In the genomic region with DNA sequence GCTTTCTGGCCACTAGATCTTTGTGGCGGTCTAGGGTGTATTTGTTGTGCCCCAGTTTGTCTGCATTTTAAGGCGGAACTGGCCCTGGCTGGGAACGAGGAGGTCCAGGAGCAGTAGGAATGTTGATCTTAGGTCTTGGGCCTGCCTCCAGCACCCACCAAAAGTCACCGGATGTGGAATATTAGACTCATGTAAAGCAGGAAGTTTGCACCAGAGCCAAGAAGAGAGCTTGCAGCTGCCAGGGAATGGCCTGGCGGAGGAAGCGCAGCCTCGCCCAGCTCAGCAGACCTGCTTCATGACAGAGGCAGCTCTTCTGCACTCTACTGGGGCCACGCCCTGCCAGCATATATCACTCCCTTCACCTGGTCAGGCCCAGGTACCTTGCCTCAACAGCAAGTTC, we compare ENCODE assay signal across 9 cellular contexts. TPM values are rescaled to one million over a fixed set of nuclear protein-coding genes. Genes with fewer than 3 reads are reported as not detected.
A peak's percentile ranks its signal among the peaks of the same experiment; 100 is the strongest.
DNase-seq lines count a peak whose midpoint lies in the region; ATAC-seq and TF ChIP-seq lines count a peak whose summit lies in the region.
"Had no signal": no experiment of that assay in that cellular context is flagged by ENCODE, and none has a peak within 500 bp of the region (broad histone marks: within the 10 kb centered on the region; RNA-seq: fewer than 3 reads in every experiment).

No MANE protein-coding gene starts in this region.

- H3F3A ChIP-seq in SK-N-SH (replicated peaks; ENCODE audit: insufficient read depth): no peaks in the 10 kb centered on the region

- in situ Hi-C loops in ACHN (cut with HindIII; ENCODE audit: low pct_ligation_motif_present, low pct_unique_long_range_greater_than_20kb, low sequenced_read_pairs): no loop called here

- CTCF ChIA-PET in SK-N-SH (lab: Yijun Ruan, JAX): interaction anchor here (0.7 to 0.9 kb wide), 2 partner anchors 22 to 29 kb away, joined by 3 to 4 read pairs; no protein-coding TSS in a partner anchor

- no peak overlapping the region for H3K4me3 ChIP-seq in SK-N-SH (ENCODE audit: low read depth in 2 of 2, low read length in 1 of 2)

- no peaks in the 10 kb centered on the region for H3K27me3 ChIP-seq in SK-N-SH (ENCODE audit: insufficient read depth)

- H3K36me3 Mint-ChIP-seq in memory B cell: peaks cover 19% of the 10 kb centered on the region
- peaks cover 9% of the 10 kb centered on the region for H3K36me3 Mint-ChIP-seq in type B pancreatic cell

- H3K4me2 ChIP-seq in SK-N-SH: no peak overlapping the region

- no peaks in the 10 kb centered on the region for H4K20me1 ChIP-seq in SK-N-SH (ENCODE audit: insufficient read depth)

- DNase-seq in memory B cell (ENCODE audit: low spot score in 2 of 2) (no peak), type B pancreatic cell (ENCODE audit: extremely low spot score, unreplicated experiment) (no peak), ACHN (no peak), NCI-H524 treated with DMSO at 0.1 percent for 48 hours (lab: John Stamatoyannopoulos, UW) (no peak), SK-N-SH (no peak), NCI-H2196 (lab: John Stamatoyannopoulos, UW; ENCODE audit: unreplicated experiment) (no peak)
- DNase-seq: NCI-H2107 had no signal

- H3K4me1 Mint-ChIP-seq in memory B cell: peaks cover 11% of the 10 kb centered on the region
- H3K4me1 Mint-ChIP-seq in type B pancreatic cell (ENCODE audit: unreplicated experiment): no peaks in the 10 kb centered on the region

- no peaks in the 10 kb centered on the region for H3K9me2 ChIP-seq in SK-N-SH

- no peak overlapping the region for H3K27ac ChIP-seq in SK-N-SH (ENCODE audit: low read depth in 2 of 2, low read length in 1 of 2)

- TF ChIP-seq RAD21 in SK-N-SH (IDR thresholded peaks at IDR 0.05; ENCODE audit: low read length): no peak

- H3K27ac Mint-ChIP-seq in memory B cell (peak overlapping the region; percentile 48), type B pancreatic cell (peak overlapping the region; percentile 65)

- no peaks in the 10 kb centered on the region for H3K9me3 ChIP-seq in SK-N-SH

- H2AFZ ChIP-seq in SK-N-SH (ENCODE audit: low read depth): no peak overlapping the region

- ATAC-seq in esophagus mucosa: peak; percentile 90
- no peak for ATAC-seq in memory B cell (ENCODE audit: low read depth)

- H3K9ac ChIP-seq in SK-N-SH: no peak overlapping the region

- H3K36me3 ChIP-seq in SK-N-SH (replicated peaks in 1 of 2; ENCODE audit: control insufficient read depth in 1 of 2, insufficient read depth in 2 of 2, low read length in 1 of 2): peaks cover 0 to 3% of the 10 kb centered on the region in 2 experiments

- no peaks in the 10 kb centered on the region for H3K9me3 Mint-ChIP-seq in memory B cell
- H3K9me3 Mint-ChIP-seq in type B pancreatic cell: no peaks in the 10 kb centered on the region

- H3K27me3 Mint-ChIP-seq in memory B cell (no peaks in the 10 kb centered on the region), type B pancreatic cell (peaks cover 10% of the 10 kb centered on the region)

- no peak overlapping the region for H3K4me3 Mint-ChIP-seq in memory B cell
- H3K4me3 Mint-ChIP-seq in type B pancreatic cell: no peak overlapping the region

- TF ChIP-seq CTCF in type B pancreatic cell (conservative IDR thresholded peaks at IDR 0.05) (no peak), SK-N-SH (IDR thresholded peaks at IDR 0.05) (no peak)

- WGBS in SK-N-SH (ENCODE audit: low lambda C conversion rate): 89% methylated on average over 4 of the region's 8 CpGs

- TF ChIP-seq EP300 in SK-N-SH (IDR thresholded peaks at IDR 0.05; ENCODE audit: borderline replicate concordance in 1 of 2, low read depth in 1 of 2, low read length in 1 of 2): no peak

- peaks cover 0 to 8% of the 10 kb centered on the region in 2 experiments; a peak in 1 of 4 replicates for H3K4me1 ChIP-seq in SK-N-SH (ENCODE audit: control insufficient read depth in 1 of 2, insufficient read depth in 2 of 2, low read depth in 1 of 2, low read length in 1 of 2)

- no peaks in the 10 kb centered on the region for H3K79me2 ChIP-seq in SK-N-SH (ENCODE audit: insufficient read depth)

- POLR2A ChIA-PET in SK-N-SH (lab: Yijun Ruan, JAX): no interaction called here

TF ChIP-seq in PFSK-1, 5 proteins besides CTCF, POLR2A, EP300 and RAD21:
- TF ChIP-seq, protein P1, sequence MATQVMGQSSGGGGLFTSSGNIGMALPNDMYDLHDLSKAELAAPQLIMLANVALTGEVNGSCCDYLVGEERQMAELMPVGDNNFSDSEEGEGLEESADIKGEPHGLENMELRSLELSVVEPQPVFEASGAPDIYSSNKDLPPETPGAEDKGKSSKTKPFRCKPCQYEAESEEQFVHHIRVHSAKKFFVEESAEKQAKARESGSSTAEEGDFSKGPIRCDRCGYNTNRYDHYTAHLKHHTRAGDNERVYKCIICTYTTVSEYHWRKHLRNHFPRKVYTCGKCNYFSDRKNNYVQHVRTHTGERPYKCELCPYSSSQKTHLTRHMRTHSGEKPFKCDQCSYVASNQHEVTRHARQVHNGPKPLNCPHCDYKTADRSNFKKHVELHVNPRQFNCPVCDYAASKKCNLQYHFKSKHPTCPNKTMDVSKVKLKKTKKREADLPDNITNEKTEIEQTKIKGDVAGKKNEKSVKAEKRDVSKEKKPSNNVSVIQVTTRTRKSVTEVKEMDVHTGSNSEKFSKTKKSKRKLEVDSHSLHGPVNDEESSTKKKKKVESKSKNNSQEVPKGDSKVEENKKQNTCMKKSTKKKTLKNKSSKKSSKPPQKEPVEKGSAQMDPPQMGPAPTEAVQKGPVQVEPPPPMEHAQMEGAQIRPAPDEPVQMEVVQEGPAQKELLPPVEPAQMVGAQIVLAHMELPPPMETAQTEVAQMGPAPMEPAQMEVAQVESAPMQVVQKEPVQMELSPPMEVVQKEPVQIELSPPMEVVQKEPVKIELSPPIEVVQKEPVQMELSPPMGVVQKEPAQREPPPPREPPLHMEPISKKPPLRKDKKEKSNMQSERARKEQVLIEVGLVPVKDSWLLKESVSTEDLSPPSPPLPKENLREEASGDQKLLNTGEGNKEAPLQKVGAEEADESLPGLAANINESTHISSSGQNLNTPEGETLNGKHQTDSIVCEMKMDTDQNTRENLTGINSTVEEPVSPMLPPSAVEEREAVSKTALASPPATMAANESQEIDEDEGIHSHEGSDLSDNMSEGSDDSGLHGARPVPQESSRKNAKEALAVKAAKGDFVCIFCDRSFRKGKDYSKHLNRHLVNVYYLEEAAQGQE (IDR thresholded peaks at IDR 0.05; ENCODE audit: insufficient read depth in 1 of 2, low read depth in 2 of 2, low read length in 2 of 2): no peak
- TF ChIP-seq FOXP2 (optimal IDR thresholded peaks at IDR 0.05; ENCODE audit: borderline replicate concordance, extremely low read depth, extremely low read length, insufficient read depth): peak; percentile 53

TF ChIP-seq in SK-N-SH, 30 proteins besides CTCF, POLR2A, EP300 and RAD21 (continues in another document):
- TF ChIP-seq FOXM1 (IDR thresholded peaks at IDR 0.05; ENCODE audit: low read depth) (no peak), TCF12 (IDR thresholded peaks at IDR 0.05) (no peak), ZBTB33 (IDR thresholded peaks at IDR 0.05; ENCODE audit: borderline replicate concordance, low read depth) (no peak), GABPA (IDR thresholded peaks at IDR 0.05; ENCODE audit: low read depth) (no peak), RCOR1 (IDR thresholded peaks at IDR 0.05; ENCODE audit: low read length) (no peak), SIN3A (IDR thresholded peaks at IDR 0.05; ENCODE audit: borderline replicate concordance, low read depth, low read length) (no peak), POLR2AphosphoS5 (IDR thresholded peaks at IDR 0.05; ENCODE audit: low read depth, low read length) (no peak), MEF2A (IDR thresholded peaks at IDR 0.05; ENCODE audit: borderline replicate concordance, low read depth) (no peak), RFX5 (IDR thresholded peaks at IDR 0.05; ENCODE audit: low read length) (no peak)
- TF ChIP-seq, protein P2, sequence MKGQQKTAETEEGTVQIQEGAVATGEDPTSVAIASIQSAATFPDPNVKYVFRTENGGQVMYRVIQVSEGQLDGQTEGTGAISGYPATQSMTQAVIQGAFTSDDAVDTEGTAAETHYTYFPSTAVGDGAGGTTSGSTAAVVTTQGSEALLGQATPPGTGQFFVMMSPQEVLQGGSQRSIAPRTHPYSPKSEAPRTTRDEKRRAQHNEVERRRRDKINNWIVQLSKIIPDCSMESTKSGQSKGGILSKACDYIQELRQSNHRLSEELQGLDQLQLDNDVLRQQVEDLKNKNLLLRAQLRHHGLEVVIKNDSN (IDR thresholded peaks at IDR 0.05; ENCODE audit: borderline replicate concordance, low read depth): no peak

RNA-seq across cellular contexts. Expression of gene GPX3, which starts 3.3 kb away (rescaled TPM):
- 70.6 TPM for polyA plus RNA-seq in PFSK-1 (2012; ENCODE audit: insufficient read length, low read depth)
- 125 TPM for total RNA-seq in esophagus mucosa
- 18.4 and 19.7 TPM in 2 replicates for total RNA-seq in type B pancreatic cell (ENCODE audit: low replicate concordance)
- 3.2 and 3.8 TPM in 2 replicates for polyA plus RNA-seq in SK-N-SH (2012; rRNA removed)
- 2.9 and 3.5 TPM in 2 replicates for polyA plus RNA-seq in SK-N-SH (2012; cell fraction: cytosol; rRNA removed)
- 0.77 and 1.1 TPM in 2 replicates for polyA plus RNA-seq in SK-N-SH (2012; cell fraction: nucleus; rRNA removed)

RNA-seq across cellular contexts. Expression of gene TNIP1, which starts 57.2 kb away (rescaled TPM):
- polyA plus RNA-seq in PFSK-1 (2012; ENCODE audit: insufficient read length, low read depth): 74.0 TPM
- total RNA-seq in esophagus mucosa (71.5 TPM), type B pancreatic cell (ENCODE audit: low replicate concordance) (63.6 and 89.2 TPM in 2 replicates)
- polyA plus RNA-seq in SK-N-SH (2012; rRNA removed): 39.4 and 46.2 TPM in 2 replicates
- polyA plus RNA-seq in SK-N-SH (2012; cell fraction: cytosol; rRNA removed): 33.3 and 41.5 TPM in 2 replicates
- polyA plus RNA-seq in SK-N-SH (2012; cell fraction: nucleus; rRNA removed): 36.6 and 41.8 TPM in 2 replicates
